In genomic region chr5:179806250-179807045, GRCh38 we compare ENCODE assay signal across 8 cellular contexts. TPM values are rescaled to one million over a fixed set of nuclear protein-coding genes. Genes with fewer than 3 reads are reported as not detected.
DNase-seq lines count a peak whose midpoint lies in the region; ATAC-seq and TF ChIP-seq lines count a peak whose summit lies in the region.

MGAT4B (minus strand) TSS chr5:179806866; CDS start chr5:179806583, 283 bp downstream.

- H3K9ac ChIP-seq in endocrine pancreas (ENCODE audit: control insufficient read depth, insufficient read depth, low read length): peak within 1 kb of the TSS; percentile 80

- CTCF ChIA-PET in activated CD4-positive, alpha-beta memory T cell treated with anti-CD3 and anti-CD28 coated beads, Interleukin-2, amount 10 ng/mL, durations not matched to agents 7 days and 5 days (lab: Charles Lee): interaction anchor here (0.7 to 1.3 kb wide), 2 partner anchors 11 to 100 kb away, joined by 3 to 5 read pairs; no protein-coding TSS in a partner anchor

- H3K4me1 ChIP-seq in endocrine pancreas (ENCODE audit: control insufficient read depth, insufficient read depth, low read length): no peaks in the 10 kb centered on the region

- TF ChIP-seq CTCF in AG09319 (IDR thresholded peaks at IDR 0.05; ENCODE audit: low read depth, low read length): no peak

- H3K4me3 Mint-ChIP-seq in activated CD4-positive, alpha-beta memory T cell treated with anti-CD3 and anti-CD28 coated beads, Interleukin-2, amount 10 ng/mL, durations not matched to agents 7 days and 5 days: peak within 1 kb of the TSS; percentile 85

- POLR2A ChIA-PET in activated CD4-positive, alpha-beta memory T cell treated with anti-CD3 and anti-CD28 coated beads, Interleukin-2, amount 10 ng/mL, durations not matched to agents 7 days and 5 days (lab: Charles Lee): interaction anchor here (0.7 to 4.9 kb wide), 12 partner anchors 10 to 289 kb away, joined by 3 to 37 read pairs (median 4); partner anchors contain the start of genes HNRNPH1, LTC4S, RUFY1 and SQSTM1

- H3K4me3 ChIP-seq in endocrine pancreas (ENCODE audit: control insufficient read depth, insufficient read depth, low read length): no peak within 1 kb of the TSS

- no peaks in the 10 kb centered on the region for H3K27me3 Mint-ChIP-seq in activated CD4-positive, alpha-beta memory T cell treated with anti-CD3 and anti-CD28 coated beads, Interleukin-2, amount 10 ng/mL, durations not matched to agents 7 days and 5 days

- H3K9me3 Mint-ChIP-seq in activated CD4-positive, alpha-beta memory T cell treated with anti-CD3 and anti-CD28 coated beads, Interleukin-2, amount 10 ng/mL, durations not matched to agents 7 days and 5 days: no peaks in the 10 kb centered on the region

- H3K4me1 Mint-ChIP-seq in activated CD4-positive, alpha-beta memory T cell treated with anti-CD3 and anti-CD28 coated beads, Interleukin-2, amount 10 ng/mL, durations not matched to agents 7 days and 5 days: peaks cover 33% of the 10 kb centered on the region

- DNase-seq in AG09319 (ENCODE audit: extremely low read depth, low read depth): peak; percentile 42
- DNase-seq in NCI-H2196 treated with DMSO at 0.1 percent for 48 hours (lab: John Stamatoyannopoulos, UW; ENCODE audit: unreplicated experiment): peak; percentile 52
- peak; percentile 75 for DNase-seq in activated CD4-positive, alpha-beta memory T cell treated with anti-CD3 and anti-CD28 coated beads, Interleukin-2, amount 10 ng/mL, durations not matched to agents 7 days and 5 days
- DNase-seq in lung microvascular endothelial cell (ENCODE audit: low read depth in 2 of 2): peak; percentile 81 to 87
- DNase-seq in stimulated activated naive CD4-positive, alpha-beta T cell (lab: John Stamatoyannopoulos, UW): peak; percentile 22 to 60 (median 42)

- H3K27me3 ChIP-seq in endocrine pancreas (ENCODE audit: control insufficient read depth, insufficient read depth, low read length): no peaks in the 10 kb centered on the region

- H3K36me3 Mint-ChIP-seq in activated CD4-positive, alpha-beta memory T cell treated with anti-CD3 and anti-CD28 coated beads, Interleukin-2, amount 10 ng/mL, durations not matched to agents 7 days and 5 days (ENCODE audit: low read depth): peaks cover 5% of the 10 kb centered on the region

- no peaks in the 10 kb centered on the region for H3K36me3 ChIP-seq in endocrine pancreas (ENCODE audit: control insufficient read depth, insufficient read depth, low read length)

- peak; percentile 64 for TF ChIP-seq POLR2A in GM18526 (IDR thresholded peaks at IDR 0.05; ENCODE audit: extremely low read depth, insufficient read length)

- peak within 1 kb of the TSS; percentile 77 for H3K27ac Mint-ChIP-seq in activated CD4-positive, alpha-beta memory T cell treated with anti-CD3 and anti-CD28 coated beads, Interleukin-2, amount 10 ng/mL, durations not matched to agents 7 days and 5 days

- H3K9me3 ChIP-seq in endocrine pancreas (ENCODE audit: control insufficient read depth, low read length): no peaks in the 10 kb centered on the region

- peak; percentile 65 for ATAC-seq in HG03025 (IDR thresholded peaks at IDR 0.05; ENCODE audit: low FRiP score, unreplicated experiment)

RNA-seq across cellular contexts. Expression of gene MGAT4B, which starts in this region (rescaled TPM):
- 10 to 100 TPM; 94.8 to 95.7 TPM for total RNA-seq in activated CD4-positive, alpha-beta memory T cell treated with anti-CD3 and anti-CD28 coated beads, Interleukin-2, amount 10 ng/mL, durations not matched to agents 7 days and 5 days
- total RNA-seq in lung microvascular endothelial cell: 104 and 132 TPM in 2 replicates
